Comparison of ENCODE assay signal across 1 cellular context in the genomic region with DNA sequence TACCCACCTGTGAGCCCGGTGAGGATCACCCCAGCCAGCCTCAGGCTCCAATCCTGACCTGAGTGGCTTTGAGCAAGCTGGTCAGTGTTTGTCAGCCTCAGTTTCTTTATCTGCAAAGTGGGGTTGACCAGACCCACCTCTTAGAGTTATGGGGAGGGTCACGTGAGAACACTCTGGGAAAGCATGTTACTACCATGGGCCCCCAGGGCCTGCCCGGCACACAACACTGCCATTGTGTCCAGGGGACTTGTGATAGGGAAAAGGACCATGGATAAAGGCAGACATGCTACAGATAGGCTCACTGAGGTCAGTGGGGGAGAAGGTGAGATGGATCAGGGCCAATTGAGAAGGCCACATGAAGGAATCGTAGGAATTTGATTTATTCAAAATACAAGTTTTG.
TF ChIP-seq lines count a peak whose summit lies in the region.

No MANE protein-coding gene starts in this region.

TF ChIP-seq in IMR-90, 13 proteins besides CTCF, POLR2A, EP300 and RAD21:
- no peak for TF ChIP-seq MXI1 (IDR thresholded peaks at IDR 0.05; ENCODE audit: borderline replicate concordance, low read depth, low read length)
